ENCODE assay signal across 19 cellular contexts in the genomic region with DNA sequence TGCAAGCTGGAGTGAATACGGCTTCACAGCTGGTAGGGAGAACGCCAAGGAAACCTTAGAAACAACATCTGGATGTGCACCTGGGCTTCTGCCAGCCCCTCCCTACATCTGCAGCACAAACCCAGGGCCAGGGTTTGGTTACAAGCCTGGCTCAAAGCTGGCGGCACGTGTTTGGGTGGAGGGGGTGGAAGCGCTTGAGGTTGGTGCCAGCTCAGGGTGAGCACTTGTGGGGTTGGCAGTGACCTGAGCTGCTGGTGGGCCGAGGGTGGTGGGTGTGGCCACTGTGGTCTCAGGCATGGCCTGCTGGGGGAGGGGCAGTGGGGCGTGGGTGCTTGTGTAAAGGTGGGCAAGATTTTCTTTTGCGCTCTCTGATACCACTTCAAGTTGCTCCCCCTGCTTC. TPM values are rescaled to one million over a fixed set of nuclear protein-coding genes. Genes with fewer than 3 reads are reported as not detected.
DNase-seq lines count a peak whose midpoint lies in the region; ATAC-seq, FAIRE-seq and TF ChIP-seq lines count a peak whose summit lies in the region.
"Had no signal": no experiment of that assay in that cellular context is flagged by ENCODE, and none has a peak within 500 bp of the region (broad histone marks: within the 10 kb centered on the region; RNA-seq: fewer than 3 reads in every experiment).

No MANE protein-coding gene starts in this region.

- H3K4me3 ChIP-seq in K562 (no peak overlapping the region), mammary epithelial cell (replicated peaks in 1 of 3; ENCODE audit: insufficient read depth in 1 of 3, low read depth in 2 of 3, low read length in 3 of 3) (no peak overlapping the region)
- H3K4me3 ChIP-seq: upper lobe of right lung had no signal

- H2AFZ ChIP-seq in K562 (ENCODE audit: low read depth, low read length) (no peak overlapping the region), mammary epithelial cell (ENCODE audit: low read depth, low read length) (no peak overlapping the region)

- no peak for TF ChIP-seq CTCF in K562 (IDR thresholded peaks at IDR 0.05 in 2 of 3, conservative IDR thresholded peaks at IDR 0.05 in 1 of 3; ENCODE audit: insufficient read depth in 2 of 3, low read depth in 1 of 3, low read length in 3 of 3)
- TF ChIP-seq CTCF in mammary epithelial cell (conservative IDR thresholded peaks at IDR 0.05 in 1 of 2, IDR thresholded peaks at IDR 0.05 in 1 of 2; ENCODE audit: extremely low read depth in 1 of 2, insufficient read depth in 1 of 2, low read depth in 1 of 2, low read length in 2 of 2) = no peak

- TF ChIP-seq POLR2A in K562 (conservative IDR thresholded peaks at IDR 0.05) = no peak

- POLR2A ChIA-PET in K562 (lab: Yijun Ruan, JAX) = interaction anchor here (0.7 to 2.6 kb wide), 2 partner anchors 11 to 14 kb away, joined by 3 to 12 read pairs; no protein-coding TSS in a partner anchor

- H3K9me1 ChIP-seq in K562 (ENCODE audit: control insufficient read depth, insufficient read depth, low read length) = peaks cover 2% of the 10 kb centered on the region

- dilution Hi-C loops in mammary epithelial cell (cut with HindIII; ENCODE audit: low sequenced_read_pairs) = no loop called here

- H3K4me1 Mint-ChIP-seq in activated T-cell treated with anti-CD3 and anti-CD28 coated beads, Interleukin-2, amount 50 U/mL, for 24 hours (ENCODE audit: low read depth) = peaks cover 75% of the 10 kb centered on the region
- peaks cover 34 to 60% of the 10 kb centered on the region in 2 donors for H3K4me1 Mint-ChIP-seq in stimulated activated naive B cell treated with anti-CD40 and anti-IgM and Interleukin-4, amounts not matched to agents 10 μg/mL and 1 μg/mL and 100 μg/mL, for 72 hours

- no peak for DNase-seq in activated T-cell treated with anti-CD3 and anti-CD28 coated beads, Interleukin-2, amount 50 U/mL, for 24 hours
- no peak for DNase-seq in activated T-cell treated with anti-CD3 and anti-CD28 coated beads, Interleukin-2, amount 50 U/mL, for 48 hours
- peak; percentile 70 for DNase-seq in NCI-H2029 treated with DMSO at 0.1 percent for 48 hours (lab: John Stamatoyannopoulos, UW)
- DNase-seq in K562 (ENCODE audit: extremely low read depth in 1 of 4, low spot score in 3 of 4) = no peak
- no peak for DNase-seq in stimulated activated naive B cell treated with anti-CD40 and anti-IgM and Interleukin-4, amounts not matched to agents 10 μg/mL and 1 μg/mL and 100 μg/mL, for 72 hours
- DNase-seq in mammary epithelial cell = no peak
- no peak for DNase-seq in NCI-H446 (lab: John Stamatoyannopoulos, UW)
- DNase-seq: ACHN; amniotic stem cell; erythroblast; Kasumi-1; left cardiac atrium; midbrain; NCI-H2227 treated with DMSO at 0.1 percent for 48 hours; NK-92 treated with Interleukin-12 subunit alpha and Interleukin-12 subunit beta, amount 100 ng/mL, for 24 hours; upper lobe of right lung had no signal

- peak overlapping the region; percentile 18 for H3K27ac Mint-ChIP-seq in activated T-cell treated with anti-CD3 and anti-CD28 coated beads, Interleukin-2, amount 50 U/mL, for 24 hours
- peak overlapping the region; percentile 20 for H3K27ac Mint-ChIP-seq in stimulated activated naive B cell treated with anti-CD40 and anti-IgM and Interleukin-4, amounts not matched to agents 10 μg/mL and 1 μg/mL and 100 μg/mL, for 72 hours
- H3K27ac Mint-ChIP-seq: activated T-helper 2 cell treated with anti-CD3 and anti-CD28 coated beads, Interferon-gamma antibody, Interleukin-2, Interleukin-4, amounts not matched to agents 10 μg/mL and 5 μg/mL and 100 μg/mL, durations not matched to agents 14 hours and 24 hours and 36 hours had no signal

- H3K4me1 ChIP-seq in K562 (replicated peaks in 1 of 2; ENCODE audit: control insufficient read depth in 2 of 2, insufficient read depth in 2 of 2, low read length in 2 of 2) (peaks cover 47 to 50% of the 10 kb centered on the region in 2 experiments), mammary epithelial cell (ENCODE audit: insufficient read depth, low read length) (peaks cover 11% of the 10 kb centered on the region)

- BruUV-seq in K562 (replicated peaks; lab: Mats Ljungman, UMichigan) (no TSS peak), mammary epithelial cell (replicated peaks; lab: Mats Ljungman, UMichigan) (no TSS peak)

- H3K36me3 ChIP-seq in K562 (ENCODE audit: control insufficient read depth, insufficient read depth, low read length) = peaks cover 18% of the 10 kb centered on the region; the same call in 1 of the 3 replicates
- no peaks in the 10 kb centered on the region for H3K36me3 ChIP-seq in mammary epithelial cell (ENCODE audit: insufficient read depth, low read length)
- H3K36me3 ChIP-seq: upper lobe of right lung had no signal

- H3K9me3 ChIP-seq in K562 (replicated peaks; ENCODE audit: control insufficient read depth, insufficient read depth, low read depth, low read length) (no peaks in the 10 kb centered on the region), mammary epithelial cell (replicated peaks; ENCODE audit: insufficient read depth, low read length) (no peaks in the 10 kb centered on the region)
- H3K9me3 ChIP-seq: upper lobe of right lung had no signal

- in situ Hi-C loops in K562 (cut with MboI) = no loop called here
- in situ Hi-C loops in mammary epithelial cell (cut with MboI; ENCODE audit: low sequenced_read_pairs in 2 of 2) = no loop called here

- H3K9me3 Mint-ChIP-seq in activated T-cell treated with anti-CD3 and anti-CD28 coated beads, Interleukin-2, amount 50 U/mL, for 24 hours = no peaks in the 10 kb centered on the region
- H3K9me3 Mint-ChIP-seq in stimulated activated naive B cell treated with anti-CD40 and anti-IgM and Interleukin-4, amounts not matched to agents 10 μg/mL and 1 μg/mL and 100 μg/mL, for 72 hours = no peaks in the 10 kb centered on the region
- H3K9me3 Mint-ChIP-seq: activated T-helper 2 cell treated with anti-CD3 and anti-CD28 coated beads, Interferon-gamma antibody, Interleukin-2, Interleukin-4, amounts not matched to agents 10 μg/mL and 5 μg/mL and 100 μg/mL, durations not matched to agents 14 hours and 24 hours and 36 hours had no signal

- H3K79me2 ChIP-seq in K562 (ENCODE audit: control insufficient read depth, insufficient read depth, low read length) = peaks cover 82% of the 10 kb centered on the region
- peaks cover 72% of the 10 kb centered on the region for H3K79me2 ChIP-seq in mammary epithelial cell (ENCODE audit: insufficient read depth, low read length)

- H3K27ac ChIP-seq in K562 (ENCODE audit: extremely low read depth, low read depth, low read length) = no peak overlapping the region
- H3K27ac ChIP-seq in mammary epithelial cell (ENCODE audit: insufficient read depth, low read depth, low read length) = no peak overlapping the region
- H3K27ac ChIP-seq: upper lobe of right lung had no signal

- TF ChIP-seq EP300 in K562 (IDR thresholded peaks at IDR 0.05; ENCODE audit: low read length) = no peak

- H4K20me1 ChIP-seq in K562 (replicated peaks; ENCODE audit: control insufficient read depth, insufficient read depth, low read length) (peaks cover 6% of the 10 kb centered on the region; the same call in 1 of the 2 replicates), mammary epithelial cell (ENCODE audit: insufficient read depth, low read length) (no peaks in the 10 kb centered on the region)

- 84% methylated on average over 4 of the region's 8 CpGs for WGBS in K562 (ENCODE audit: insufficient coverage, low coverage, missing lambda C conversion rate)
- WGBS in mammary epithelial cell (ENCODE audit: low coverage, missing lambda C conversion rate) = 51% methylated on average over 7 of the region's 8 CpGs

- CTCF ChIA-PET in K562 (lab: Yijun Ruan, JAX; ENCODE audit: low intra/inter-chr PET ratio) = no interaction called here
- CTCF ChIA-PET in mammary epithelial cell (lab: Charles Lee; ENCODE audit: low non-redundant PET) = no interaction called here

- no peak overlapping the region for H3K4me3 Mint-ChIP-seq in activated T-cell treated with anti-CD3 and anti-CD28 coated beads, Interleukin-2, amount 50 U/mL, for 24 hours
- H3K4me3 Mint-ChIP-seq in stimulated activated naive B cell treated with anti-CD40 and anti-IgM and Interleukin-4, amounts not matched to agents 10 μg/mL and 1 μg/mL and 100 μg/mL, for 72 hours = no peak overlapping the region

- ATAC-seq in K562 = no peak
- ATAC-seq in stimulated activated naive B cell treated with anti-CD40 and anti-IgM and Interleukin-4, amounts not matched to agents 10 μg/mL and 1 μg/mL and 100 μg/mL, for 72 hours (replicated peaks) = no peak
- no peak for ATAC-seq in GM19328 (IDR thresholded peaks at IDR 0.05; ENCODE audit: unreplicated experiment)
- ATAC-seq: left cardiac atrium, upper lobe of right lung had no signal

- no peak for FAIRE-seq in K562 (lab: Jason Lieb, UNC)
- FAIRE-seq: GM19239 had no signal

- peaks cover 8% of the 10 kb centered on the region for H3K36me3 Mint-ChIP-seq in activated T-cell treated with anti-CD3 and anti-CD28 coated beads, Interleukin-2, amount 50 U/mL, for 24 hours (ENCODE audit: low read depth)
- peaks cover 2 to 10% of the 10 kb centered on the region in 2 donors for H3K36me3 Mint-ChIP-seq in stimulated activated naive B cell treated with anti-CD40 and anti-IgM and Interleukin-4, amounts not matched to agents 10 μg/mL and 1 μg/mL and 100 μg/mL, for 72 hours

- no peaks in the 10 kb centered on the region for H3K27me3 Mint-ChIP-seq in activated T-cell treated with anti-CD3 and anti-CD28 coated beads, Interleukin-2, amount 50 U/mL, for 24 hours
- H3K27me3 Mint-ChIP-seq in stimulated activated naive B cell treated with anti-CD40 and anti-IgM and Interleukin-4, amounts not matched to agents 10 μg/mL and 1 μg/mL and 100 μg/mL, for 72 hours = no peaks in the 10 kb centered on the region

- no peak for TF ChIP-seq RAD21 in K562 (CRISPR knock-in tag; conservative IDR thresholded peaks at IDR 0.05 in 1 of 2, IDR thresholded peaks at IDR 0.05 in 1 of 2)

- H3K27me3 ChIP-seq in K562 (ENCODE audit: control insufficient read depth in 2 of 2, insufficient read depth in 2 of 2, low read length in 2 of 2) = no peaks in the 10 kb centered on the region
- H3K27me3 ChIP-seq in mammary epithelial cell (ENCODE audit: insufficient read depth, low read length) = no peaks in the 10 kb centered on the region
- H3K27me3 ChIP-seq: upper lobe of right lung had no signal

- peak overlapping the region in 1 of 2 experiments; percentile 71; a peak in 2 of 4 replicates for H3K9ac ChIP-seq in K562 (ENCODE audit: insufficient read depth in 1 of 2, low read depth in 2 of 2, low read length in 2 of 2)
- H3K9ac ChIP-seq in mammary epithelial cell (ENCODE audit: insufficient read depth, low read length) = no peak overlapping the region

- H3K4me2 ChIP-seq in K562 (ENCODE audit: insufficient read depth, low read length) (no peak overlapping the region), mammary epithelial cell (ENCODE audit: insufficient read depth, low read depth, low read length) (no peak overlapping the region)

- intact Hi-C loops in K562 (cut with micrococcal nuclease) (no loop called here), mammary epithelial cell (cut with micrococcal nuclease) (no loop called here)

RNA-seq across cellular contexts. Expression of gene ELF4, which starts 15.6 kb away (rescaled TPM):
- total RNA-seq in K562 (2011; cell fraction: chromatin; rRNA removed; ENCODE audit: low replicate concordance) = 17.7 and 35.6 TPM in 2 replicates
- total RNA-seq in K562 (2011; cell fraction: nucleolus; rRNA removed) = 19.2 and 22.7 TPM in 2 replicates
- 24.8 and 30.9 TPM in 2 replicates for total RNA-seq in K562 (2011; cell fraction: nucleoplasm; rRNA removed)
- total RNA-seq in K562 (2014; rRNA removed) (28.6 and 41.1 TPM in 2 replicates), K562 (2014; rRNA removed; fragmentation: Illumina TruSeq; extraction: Trizol) (17.6 and 18.3 TPM in 2 replicates), K562 (2015; rRNA removed; fragmentation: Illumina TruSeq; extraction: Trizol) (24.8 and 26.3 TPM in 2 replicates), K562 (2021) (43.9 and 47.7 TPM in 2 replicates), mammary epithelial cell (10 to 100 TPM; 12.3 to 26.3 TPM)
- polyA plus RNA-seq in K562 (2011; rRNA removed) (29.2 and 33.4 TPM in 2 replicates), K562 (2014; fragmentation: Illumina TruSeq; extraction: Trizol) (50.7 and 55.8 TPM in 2 replicates), K562 (2014; fragmentation: Nextera tagmentation; extraction: Ambion mirVana) (1 to 10 TPM; 5.9 to 7.3 TPM), K562 (2014; rRNA removed) (25.2 and 28.4 TPM in 2 replicates), mammary epithelial cell (21.6 TPM)
- polyA plus RNA-seq in K562 (2011; cell fraction: cytosol; rRNA removed) = 39.7 and 49.3 TPM in 2 replicates
- polyA plus RNA-seq in K562 (2011; cell fraction: nucleus; rRNA removed) = 24.3 and 33.0 TPM in 2 replicates
- polyA plus RNA-seq in K562 (2012) = 38.6 and 52.6 TPM in 2 replicates
- polyA minus RNA-seq in K562 (2011; rRNA and poly(A)+ RNA removed) = 35.0 and 38.5 TPM in 2 replicates
- 38.8 and 40.9 TPM in 2 replicates for polyA minus RNA-seq in K562 (2011; cell fraction: cytosol; rRNA and poly(A)+ RNA removed)
- 8.9 and 10.8 TPM in 2 replicates for polyA minus RNA-seq in K562 (2011; cell fraction: nucleus; rRNA and poly(A)+ RNA removed)
- polyA minus RNA-seq in mammary epithelial cell = 67.5 TPM
